In genomic region chr10:78768041-78768569, GRCh38 we compare ENCODE assay signal across 16 cellular contexts.
"Had no signal": no experiment of that assay in that cellular context is flagged by ENCODE, and none has a peak within 500 bp of the region (broad histone marks: within the 10 kb centered on the region; RNA-seq: fewer than 3 reads in every experiment).

No MANE protein-coding gene starts in this region.

- H3K4me1 Mint-ChIP-seq: activated CD4-positive, alpha-beta T cell treated with anti-CD3 and anti-CD28 coated beads, Interleukin-2, amount 10 ng/mL, durations not matched to agents 7 days and 5 days; memory B cell had no signal

- H3K27me3 Mint-ChIP-seq: activated CD4-positive, alpha-beta T cell treated with anti-CD3 and anti-CD28 coated beads, Interleukin-2, amount 10 ng/mL, durations not matched to agents 7 days and 5 days; activated naive CD8-positive, alpha-beta T cell treated with anti-CD3 and anti-CD28 coated beads for 36 hours had no signal

- H3K36me3 Mint-ChIP-seq: activated naive CD8-positive, alpha-beta T cell treated with anti-CD3 and anti-CD28 coated beads for 36 hours; memory B cell; stimulated activated effector memory CD8-positive, alpha-beta T cell treated with anti-CD3 and anti-CD28 coated beads, Interleukin-12 subunit alpha, Interleukin-12 subunit beta, amount 100 ng/mL, for 72 hours had no signal

- H3K4me3 ChIP-seq: breast epithelium, esophagus squamous epithelium, left lung, right atrium auricular region had no signal

- H3K27me3 ChIP-seq: breast epithelium, esophagus squamous epithelium, left lung, neutrophil, right atrium auricular region had no signal

- H3K27ac ChIP-seq: breast epithelium, esophagus squamous epithelium, left lung, neutrophil, right atrium auricular region had no signal

- H3K9me3 ChIP-seq: breast epithelium, esophagus squamous epithelium, left lung, neutrophil, right atrium auricular region had no signal

- DNase-seq: activated CD4-positive, alpha-beta T cell treated with anti-CD3 and anti-CD28 coated beads, Interleukin-2, amount 10 ng/mL, durations not matched to agents 7 days and 5 days; activated CD4-positive, CD25-positive, alpha-beta regulatory T cell; activated gamma-delta T cell treated with Interleukin-2 at 50 U/mL for 16 hours; activated naive CD8-positive, alpha-beta T cell treated with anti-CD3 and anti-CD28 coated beads for 36 hours; activated T-cell treated with anti-CD3 and anti-CD28 coated beads, Interleukin-2, amount 50 U/mL, for 1 hour; esophagus squamous epithelium; foreskin fibroblast; small intestine; substantia nigra; T-helper 2 cell had no signal

- ATAC-seq: left lung; stimulated activated effector memory CD8-positive, alpha-beta T cell treated with anti-CD3 and anti-CD28 coated beads, Interleukin-12 subunit alpha, Interleukin-12 subunit beta, amount 100 ng/mL, for 72 hours had no signal

- H3K9me3 Mint-ChIP-seq: activated CD4-positive, alpha-beta T cell treated with anti-CD3 and anti-CD28 coated beads, Interleukin-2, amount 10 ng/mL, durations not matched to agents 7 days and 5 days; activated naive CD8-positive, alpha-beta T cell treated with anti-CD3 and anti-CD28 coated beads for 36 hours; memory B cell; stimulated activated effector memory CD8-positive, alpha-beta T cell treated with anti-CD3 and anti-CD28 coated beads, Interleukin-12 subunit alpha, Interleukin-12 subunit beta, amount 100 ng/mL, for 72 hours had no signal

- H3K36me3 ChIP-seq: breast epithelium, esophagus squamous epithelium, left lung, neutrophil, right atrium auricular region had no signal

- H3K4me3 Mint-ChIP-seq: activated CD4-positive, alpha-beta T cell treated with anti-CD3 and anti-CD28 coated beads, Interleukin-2, amount 10 ng/mL, durations not matched to agents 7 days and 5 days; activated naive CD8-positive, alpha-beta T cell treated with anti-CD3 and anti-CD28 coated beads for 36 hours; memory B cell; stimulated activated effector memory CD8-positive, alpha-beta T cell treated with anti-CD3 and anti-CD28 coated beads, Interleukin-12 subunit alpha, Interleukin-12 subunit beta, amount 100 ng/mL, for 72 hours had no signal

- H3K27ac Mint-ChIP-seq: activated CD4-positive, alpha-beta T cell treated with anti-CD3 and anti-CD28 coated beads, Interleukin-2, amount 10 ng/mL, durations not matched to agents 7 days and 5 days; activated naive CD8-positive, alpha-beta T cell treated with anti-CD3 and anti-CD28 coated beads for 36 hours; memory B cell had no signal
